Comparison of ENCODE assay signal across 27 cellular contexts in the genomic region with DNA sequence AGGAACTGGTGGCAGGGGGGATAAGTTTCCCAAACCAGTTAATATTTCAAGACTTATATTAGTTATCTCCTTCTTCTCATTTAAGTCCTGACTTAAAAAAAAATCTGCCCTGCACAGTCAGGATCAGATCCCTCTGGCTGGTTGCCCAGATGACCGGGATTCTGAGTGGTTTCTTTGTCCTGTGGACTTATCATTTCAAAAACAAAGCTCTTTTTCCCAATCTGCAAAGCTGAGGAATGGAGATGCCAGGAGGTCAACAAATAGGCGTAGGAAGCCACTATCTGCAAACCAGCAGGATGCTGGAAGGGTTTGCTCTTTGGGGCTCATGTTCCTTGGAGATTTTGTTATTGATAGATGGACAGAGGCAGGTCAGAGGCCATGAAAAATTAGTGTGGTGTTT. TPM values are rescaled to one million over a fixed set of nuclear protein-coding genes. Genes with fewer than 3 reads are reported as not detected.
DNase-seq lines count a peak whose midpoint lies in the region; ATAC-seq and TF ChIP-seq lines count a peak whose summit lies in the region.
"Had no signal": no experiment of that assay in that cellular context is flagged by ENCODE, and none has a peak within 500 bp of the region (broad histone marks: within the 10 kb centered on the region; RNA-seq: fewer than 3 reads in every experiment).

No MANE protein-coding gene starts in this region.

- H3K27me3 Mint-ChIP-seq in nephron progenitor cell (ENCODE audit: low read depth, poor library complexity): peaks cover 10% of the 10 kb centered on the region
- H3K27me3 Mint-ChIP-seq in CD4-positive, alpha-beta T cell: no peaks in the 10 kb centered on the region
- H3K27me3 Mint-ChIP-seq: activated naive CD8-positive, alpha-beta T cell treated with anti-CD3 and anti-CD28 coated beads, Interleukin-2, amount 50 U/mL, for 24 hours had no signal

- H4K20me1 ChIP-seq in SU-DHL-6 (ENCODE audit: low read depth, low read length): no peaks in the 10 kb centered on the region

- no peaks in the 10 kb centered on the region for H3K79me2 ChIP-seq in SU-DHL-6 (ENCODE audit: insufficient read depth, low read length)

- peaks cover 34% of the 10 kb centered on the region for H3F3A ChIP-seq in SU-DHL-6 (ENCODE audit: insufficient read depth)

- POLR2A ChIA-PET in CD4-positive, alpha-beta T cell (lab: Charles Lee): interaction anchor here (0.6 kb wide), 1 partner anchor 15 kb away, joined by 3 read pairs; no protein-coding TSS in a partner anchor

- no peak overlapping the region for H2AFZ ChIP-seq in SU-DHL-6 (ENCODE audit: low read depth, low read length, severe bottlenecking)

- no peak overlapping the region for H3K4me2 ChIP-seq in SU-DHL-6 (ENCODE audit: low read depth, low read length, poor library complexity, severe bottlenecking)

- no peak overlapping the region for H3K4me3 ChIP-seq in SU-DHL-6 (ENCODE audit: insufficient read depth, low read length, poor library complexity, severe bottlenecking)
- no peak overlapping the region for H3K4me3 ChIP-seq in fibroblast of pulmonary artery (replicated peaks; ENCODE audit: low read depth, low read length)
- H3K4me3 ChIP-seq: breast epithelium, GM12878, lower lobe of right lung, psoas muscle had no signal

- H3K36me3 Mint-ChIP-seq in nephron progenitor cell (ENCODE audit: low read depth): peaks cover 4% of the 10 kb centered on the region
- H3K36me3 Mint-ChIP-seq in CD4-positive, alpha-beta T cell (ENCODE audit: low read depth): no peaks in the 10 kb centered on the region

- peak overlapping the region; percentile 31; the same call in 1 of the 2 replicates for H3K27ac ChIP-seq in SU-DHL-6 (ENCODE audit: low read depth, low read length)
- no peak overlapping the region for H3K27ac ChIP-seq in CD4-positive, alpha-beta T cell (ENCODE audit: low read depth, low read length)
- H3K27ac ChIP-seq: breast epithelium, lower lobe of right lung, psoas muscle, RWPE1 had no signal

- intact Hi-C loops in CD4-positive, alpha-beta T cell (cut with DNase I, micrococcal nuclease): no loop called here

- no peak for ATAC-seq in HG03175 (IDR thresholded peaks at IDR 0.05; ENCODE audit: unreplicated experiment)
- ATAC-seq in CD4-positive, alpha-beta T cell (ENCODE audit: poor library complexity): no peak
- no peak for ATAC-seq in GM18498 (IDR thresholded peaks at IDR 0.05; ENCODE audit: unreplicated experiment)
- ATAC-seq: activated naive CD8-positive, alpha-beta T cell treated with anti-CD3 and anti-CD28 coated beads, Interleukin-2, amount 50 U/mL, for 24 hours; GM12878; lower lobe of right lung; psoas muscle; stimulated activated naive CD8-positive, alpha-beta T cell treated with anti-CD3 and anti-CD28 coated beads, Interleukin-15, Interleukin-2, amounts not matched to agents 100 U/mL and 50 U/mL, for 24 hours had no signal

- H3K9me2 ChIP-seq in SU-DHL-6 (replicated peaks; ENCODE audit: insufficient read depth, low read length): no peaks in the 10 kb centered on the region

- H3K9me3 ChIP-seq in SU-DHL-6 (ENCODE audit: insufficient read depth, low read length): peaks cover 9% of the 10 kb centered on the region; the same call in 1 of the 2 replicates
- peaks cover 7% of the 10 kb centered on the region for H3K9me3 ChIP-seq in CD4-positive, alpha-beta T cell (ENCODE audit: control insufficient read depth, low read length)
- H3K9me3 ChIP-seq: lower lobe of right lung, psoas muscle had no signal

- no peak overlapping the region for H3K27ac Mint-ChIP-seq in nephron progenitor cell
- H3K27ac Mint-ChIP-seq in CD4-positive, alpha-beta T cell: no peak overlapping the region
- H3K27ac Mint-ChIP-seq: activated naive CD8-positive, alpha-beta T cell treated with anti-CD3 and anti-CD28 coated beads, Interleukin-2, amount 50 U/mL, for 24 hours had no signal

- H3K4me3 Mint-ChIP-seq in nephron progenitor cell: peak overlapping the region; percentile 44
- no peak overlapping the region for H3K4me3 Mint-ChIP-seq in CD4-positive, alpha-beta T cell
- H3K4me3 Mint-ChIP-seq: activated naive CD8-positive, alpha-beta T cell treated with anti-CD3 and anti-CD28 coated beads, Interleukin-2, amount 50 U/mL, for 24 hours had no signal

- DNase-seq in LHCN-M2 (ENCODE audit: low read depth) (peak; percentile 18), fibroblast of pulmonary artery (ENCODE audit: low read depth) (peak; percentile 61), nephron progenitor cell (no peak), NCI-H524 (lab: John Stamatoyannopoulos, UW) (no peak)
- DNase-seq in CD4-positive, alpha-beta T cell: no peak
- DNase-seq: activated CD4-positive, alpha-beta T cell treated with anti-CD3 and anti-CD28 coated beads, Interleukin-2, amount 50 U/mL, for 4 hours; activated CD8-positive, alpha-beta memory T cell treated with anti-CD3 and anti-CD28 coated beads, Interleukin-2, amount 50 U/mL, for 4 hours; activated naive CD8-positive, alpha-beta T cell treated with anti-CD3 and anti-CD28 coated beads, Interleukin-2, amount 50 U/mL, for 24 hours; hippocampal formation; Karpas-422; lower lobe of right lung; NCI-H1092; NCI-H1930; NCI-H446; psoas muscle; stimulated activated CD4-positive, alpha-beta T cell treated with anti-CD3 and anti-CD28 coated beads, Interleukin-12 subunit alpha, Interleukin-12 subunit beta, amount 100 ng/mL, for 4 hours; stimulated activated CD4-positive, alpha-beta T cell treated with anti-CD3 and anti-CD28 coated beads, Interleukin-4, amount 100 ng/mL, for 4 hours; stimulated activated naive CD8-positive, alpha-beta T cell treated with anti-CD3 and anti-CD28 coated beads, Interleukin-15, Interleukin-2, amounts not matched to agents 100 U/mL and 50 U/mL, for 24 hours; T-helper 9 cell; trophoblast cell had no signal

- H3K27me3 ChIP-seq in SU-DHL-6 (ENCODE audit: low read length): no peaks in the 10 kb centered on the region
- H3K27me3 ChIP-seq in CD4-positive, alpha-beta T cell (ENCODE audit: control insufficient read depth, insufficient read depth, low read length): no peaks in the 10 kb centered on the region
- H3K27me3 ChIP-seq: breast epithelium had no signal

- peaks cover 24% of the 10 kb centered on the region for H3K9me3 Mint-ChIP-seq in nephron progenitor cell
- peaks cover 3% of the 10 kb centered on the region for H3K9me3 Mint-ChIP-seq in CD4-positive, alpha-beta T cell

- CTCF ChIA-PET in CD4-positive, alpha-beta T cell (lab: Charles Lee): no interaction called here

- peaks cover 29% of the 10 kb centered on the region for H3K4me1 Mint-ChIP-seq in nephron progenitor cell
- H3K4me1 Mint-ChIP-seq in CD4-positive, alpha-beta T cell (ENCODE audit: low read depth): no peaks in the 10 kb centered on the region

- H3K36me3 ChIP-seq in SU-DHL-6 (ENCODE audit: low read length): peaks cover 10% of the 10 kb centered on the region
- H3K36me3 ChIP-seq: breast epithelium, lower lobe of right lung had no signal

- TF ChIP-seq CTCF in SU-DHL-6 (IDR thresholded peaks at IDR 0.05; ENCODE audit: insufficient read depth, low read length, poor library complexity, severe bottlenecking): no peak
- no peak for TF ChIP-seq CTCF in fibroblast of pulmonary artery (IDR thresholded peaks at IDR 0.05; ENCODE audit: low read length, missing control alignments)
- no peak for TF ChIP-seq CTCF in nephron progenitor cell (IDR thresholded peaks at IDR 0.05)
- TF ChIP-seq CTCF in CD4-positive, alpha-beta T cell (IDR thresholded peaks at IDR 0.05): no peak

- H3K9ac ChIP-seq in SU-DHL-6 (ENCODE audit: low read length): no peak overlapping the region

RNA-seq across cellular contexts. Expression of gene C3orf20, which starts 5.8 kb away (rescaled TPM):
- not detected in 2 replicates for total RNA-seq in LHCN-M2 (2014; rRNA removed)
- not detected for polyA plus RNA-seq in LHCN-M2 (2012)
- total RNA-seq in CD4-positive, alpha-beta T cell: under 1 TPM in 1 of 2 experiments, not detected in 1; 0.14 TPM
- total RNA-seq: frontal cortex, lower lobe of right lung had no signal

RNA-seq across cellular contexts. Expression of gene CCDC174, which starts 29.2 kb away (rescaled TPM):
- 10.2 and 13.5 TPM in 2 replicates for total RNA-seq in LHCN-M2 (2014; rRNA removed)
- 6.5 TPM for polyA plus RNA-seq in LHCN-M2 (2012)
- total RNA-seq in CD4-positive, alpha-beta T cell: 10 to 100 TPM; 32.9 to 37.5 TPM

Comparison
In these comparisons a context has a peak if more than half of its experiments do, and no peak if none do; other contexts are left out.
1. DNase-seq: peak in LHCN-M2 (single experiment) and fibroblast of pulmonary artery (single experiment); none in nephron progenitor cell (single experiment), NCI-H524 (0 of 2) and CD4-positive, alpha-beta T cell (0 of 10).